ENCODE assay signal across 1 cellular context in the genomic region with DNA sequence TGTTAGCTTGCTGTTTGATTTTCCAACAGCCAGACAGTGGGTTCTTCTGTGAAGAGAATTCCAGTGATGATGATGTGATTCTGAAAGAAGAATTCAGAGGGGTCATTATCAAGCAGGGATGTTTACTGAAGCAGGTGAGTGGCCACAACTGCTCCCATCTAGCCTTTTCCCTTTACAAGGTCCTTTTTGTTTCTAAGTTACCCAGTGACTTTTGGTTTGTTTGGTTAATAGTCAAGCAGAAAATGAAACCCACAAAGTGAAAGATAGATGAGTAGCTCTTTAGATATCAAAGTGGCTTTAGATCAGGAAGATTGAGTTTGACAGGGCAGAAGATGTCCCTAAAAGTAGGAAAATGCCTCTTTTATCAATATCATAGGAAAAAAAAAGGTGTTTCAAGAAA.
TF ChIP-seq lines count a peak whose summit lies in the region.

No MANE protein-coding gene starts in this region.

TF ChIP-seq in HepG2, 621 proteins besides CTCF, POLR2A, EP300 and RAD21 (continued from another document):
- TF ChIP-seq, protein P1, sequence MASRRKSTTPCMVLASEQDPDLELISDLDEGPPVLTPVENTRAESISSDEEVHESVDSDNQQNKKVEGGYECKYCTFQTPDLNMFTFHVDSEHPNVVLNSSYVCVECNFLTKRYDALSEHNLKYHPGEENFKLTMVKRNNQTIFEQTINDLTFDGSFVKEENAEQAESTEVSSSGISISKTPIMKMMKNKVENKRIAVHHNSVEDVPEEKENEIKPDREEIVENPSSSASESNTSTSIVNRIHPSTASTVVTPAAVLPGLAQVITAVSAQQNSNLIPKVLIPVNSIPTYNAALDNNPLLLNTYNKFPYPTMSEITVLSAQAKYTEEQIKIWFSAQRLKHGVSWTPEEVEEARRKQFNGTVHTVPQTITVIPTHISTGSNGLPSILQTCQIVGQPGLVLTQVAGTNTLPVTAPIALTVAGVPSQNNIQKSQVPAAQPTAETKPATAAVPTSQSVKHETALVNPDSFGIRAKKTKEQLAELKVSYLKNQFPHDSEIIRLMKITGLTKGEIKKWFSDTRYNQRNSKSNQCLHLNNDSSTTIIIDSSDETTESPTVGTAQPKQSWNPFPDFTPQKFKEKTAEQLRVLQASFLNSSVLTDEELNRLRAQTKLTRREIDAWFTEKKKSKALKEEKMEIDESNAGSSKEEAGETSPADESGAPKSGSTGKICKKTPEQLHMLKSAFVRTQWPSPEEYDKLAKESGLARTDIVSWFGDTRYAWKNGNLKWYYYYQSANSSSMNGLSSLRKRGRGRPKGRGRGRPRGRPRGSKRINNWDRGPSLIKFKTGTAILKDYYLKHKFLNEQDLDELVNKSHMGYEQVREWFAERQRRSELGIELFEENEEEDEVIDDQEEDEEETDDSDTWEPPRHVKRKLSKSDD (CRISPR knock-in tag; IDR thresholded peaks at IDR 0.05; ENCODE audit: low read depth) = no peak
- TF ChIP-seq JUN (CRISPR knock-in tag; IDR thresholded peaks at IDR 0.05) (no peak), SAFB2 (CRISPR knock-in tag; IDR thresholded peaks at IDR 0.05; ENCODE audit: borderline replicate concordance, low read depth) (no peak), SKIL (CRISPR knock-in tag; IDR thresholded peaks at IDR 0.05; ENCODE audit: borderline replicate concordance) (no peak)
